Comparison of ENCODE assay signal across 16 cellular contexts in the genomic region with DNA sequence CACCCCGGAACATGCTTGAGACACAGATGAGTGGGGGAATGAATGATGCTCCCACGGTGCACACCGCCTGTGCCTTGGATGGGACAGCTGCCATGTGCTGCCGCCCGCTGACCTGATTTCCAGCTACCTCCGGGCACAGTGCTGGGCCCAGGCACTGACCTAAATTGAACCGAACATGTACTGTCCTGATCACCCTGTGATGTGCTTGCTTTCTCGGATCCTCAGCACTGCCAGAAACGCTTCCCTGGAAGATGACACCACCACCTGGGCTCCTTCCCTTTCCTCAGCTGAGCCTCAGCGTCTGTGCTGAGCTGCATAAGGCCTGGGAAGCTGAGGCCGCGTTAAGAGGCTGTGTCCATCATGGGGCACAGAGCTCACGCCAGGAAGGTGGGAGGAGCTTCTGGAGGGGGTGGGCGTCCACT.
"Had no signal": no experiment of that assay in that cellular context is flagged by ENCODE, and none has a peak within 500 bp of the region (broad histone marks: within the 10 kb centered on the region; RNA-seq: fewer than 3 reads in every experiment).

No MANE protein-coding gene starts in this region.

- H3K9me3 Mint-ChIP-seq: activated naive CD4-positive, alpha-beta T cell treated with anti-CD3 and anti-CD28 coated beads, Interleukin-2, amount 50 U/mL, for 72 hours; activated T-helper 17 cell treated with anti-CD3 and anti-CD28 coated beads, Interleukin-2, amount 50 U/mL, for 72 hours; memory B cell; stimulated activated memory B cell treated with anti-CD40 and anti-IgM and Interleukin-4, amounts not matched to agents 10 μg/mL and 1 μg/mL and 100 μg/mL, for 72 hours; T-helper 1 cell treated with Interleukin-12 subunit alpha and Interleukin-12 subunit beta and Interleukin-4 antibody, amounts not matched to agents 30 μg/mL and 1 μg/mL, for 36 hours had no signal

- H3K36me3 Mint-ChIP-seq: activated naive CD4-positive, alpha-beta T cell treated with anti-CD3 and anti-CD28 coated beads, Interleukin-2, amount 50 U/mL, for 72 hours; stimulated activated memory B cell treated with anti-CD40 and anti-IgM and Interleukin-4, amounts not matched to agents 10 μg/mL and 1 μg/mL and 100 μg/mL, for 72 hours had no signal

- H3K27ac ChIP-seq: brain microvascular endothelial cell, foreskin keratinocyte, left lung, ovary, right atrium auricular region, skin epidermis, transverse colon had no signal

- H3K27me3 Mint-ChIP-seq: activated T-helper 17 cell treated with anti-CD3 and anti-CD28 coated beads, Interleukin-2, amount 50 U/mL, for 72 hours had no signal

- H3K4me3 ChIP-seq: left lung, ovary, right atrium auricular region, skin epidermis, transverse colon had no signal

- H3K27ac Mint-ChIP-seq: activated naive CD4-positive, alpha-beta T cell treated with anti-CD3 and anti-CD28 coated beads, Interleukin-2, amount 50 U/mL, for 72 hours; memory B cell; nephron; stimulated activated memory B cell treated with anti-CD40 and anti-IgM and Interleukin-4, amounts not matched to agents 10 μg/mL and 1 μg/mL and 100 μg/mL, for 72 hours; T-helper 1 cell treated with Interleukin-12 subunit alpha and Interleukin-12 subunit beta and Interleukin-4 antibody, amounts not matched to agents 30 μg/mL and 1 μg/mL, for 36 hours had no signal

- H3K27me3 ChIP-seq: brain microvascular endothelial cell, foreskin keratinocyte, left lung, ovary, right atrium auricular region, transverse colon had no signal

- H3K36me3 ChIP-seq: brain microvascular endothelial cell, ovary, right atrium auricular region, transverse colon had no signal

- H3K4me1 ChIP-seq: foreskin keratinocyte, left lung, right atrium auricular region had no signal

- H3K9me3 ChIP-seq: left lung, ovary, right atrium auricular region, transverse colon had no signal

- ATAC-seq: activated naive CD4-positive, alpha-beta T cell treated with anti-CD3 and anti-CD28 coated beads, Interleukin-2, amount 50 U/mL, for 72 hours; activated T-helper 17 cell treated with anti-CD3 and anti-CD28 coated beads, Interleukin-2, amount 50 U/mL, for 72 hours; foreskin keratinocyte; left lung; stimulated activated memory B cell treated with anti-CD40 and anti-IgM and Interleukin-4, amounts not matched to agents 10 μg/mL and 1 μg/mL and 100 μg/mL, for 72 hours had no signal

- H3K4me3 Mint-ChIP-seq: activated T-helper 17 cell treated with anti-CD3 and anti-CD28 coated beads, Interleukin-2, amount 50 U/mL, for 72 hours; memory B cell; nephron; stimulated activated memory B cell treated with anti-CD40 and anti-IgM and Interleukin-4, amounts not matched to agents 10 μg/mL and 1 μg/mL and 100 μg/mL, for 72 hours; T-helper 1 cell treated with Interleukin-12 subunit alpha and Interleukin-12 subunit beta and Interleukin-4 antibody, amounts not matched to agents 30 μg/mL and 1 μg/mL, for 36 hours had no signal

- DNase-seq: activated CD8-positive, alpha-beta memory T cell treated with anti-CD3 and anti-CD28 coated beads, Interleukin-2, amount 50 U/mL, for 48 hours; amygdala; brain microvascular endothelial cell; foreskin keratinocyte; left lung; ovary; SHP77 treated with DMSO at 0.1 percent for 48 hours; transverse colon had no signal
